Comparison of ENCODE assay signal across 1 cellular context in the genomic region with DNA sequence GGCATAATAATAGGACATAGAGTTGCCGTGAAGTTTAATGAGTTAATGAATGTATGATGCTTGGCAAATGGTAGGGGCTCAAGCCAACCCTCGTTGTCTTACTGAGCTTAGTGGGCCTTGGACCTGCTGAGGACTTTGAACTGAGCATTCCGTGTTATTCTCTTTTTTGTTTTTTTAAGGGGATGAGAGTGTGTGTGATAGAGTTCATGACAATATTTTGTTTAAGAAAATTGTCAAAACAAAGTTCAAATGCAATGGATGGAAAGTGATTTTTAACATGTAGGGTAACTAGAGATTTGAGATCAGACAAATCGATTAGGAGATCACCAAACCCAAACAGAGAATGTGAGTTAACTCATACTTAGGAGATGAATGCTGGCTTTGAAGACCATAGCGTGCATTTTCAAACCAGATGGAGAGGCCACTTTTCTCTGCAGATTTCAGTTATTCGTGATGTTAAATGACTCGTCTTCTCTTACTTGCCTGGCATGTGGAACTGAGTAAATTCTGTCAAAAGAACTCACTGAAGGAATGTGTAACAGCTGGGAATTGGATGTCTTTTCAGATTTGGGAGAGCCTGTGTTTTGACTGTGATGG.
TF ChIP-seq lines count a peak whose summit lies in the region.

No MANE protein-coding gene starts in this region.

TF ChIP-seq in HepG2, 621 proteins besides CTCF, POLR2A, EP300 and RAD21 (continued from another document and continues in another):
- TF ChIP-seq FOXC1 (CRISPR knock-in tag; IDR thresholded peaks at IDR 0.05; ENCODE audit: borderline replicate concordance) (no peak), TBL1XR1 (IDR thresholded peaks at IDR 0.05; ENCODE audit: borderline replicate concordance, low read length, partially characterized antibody) (peak; percentile 38), KDM6A (CRISPR knock-in tag; IDR thresholded peaks at IDR 0.05; ENCODE audit: low read depth) (0 out of 2 replicates have a peak, but pooled peaks have one; percentile 31), GFI1 (CRISPR knock-in tag; IDR thresholded peaks at IDR 0.05; ENCODE audit: borderline replicate concordance) (peak; percentile 67; the same call in 1 of the 2 replicates), HMG20A (CRISPR knock-in tag; IDR thresholded peaks at IDR 0.05; ENCODE audit: borderline replicate concordance) (peak; percentile 17; the same call in 1 of the 2 replicates), NR2F2 (IDR thresholded peaks at IDR 0.05; ENCODE audit: borderline replicate concordance, low read depth) (peak; percentile 85), PHF21A (CRISPR knock-in tag; IDR thresholded peaks at IDR 0.05) (peak; percentile 48; the same call in 1 of the 2 replicates), ZBTB40 (IDR thresholded peaks at IDR 0.05) (no peak), ZBTB40 (CRISPR knock-in tag; IDR thresholded peaks at IDR 0.05) (no peak), RNF2 (conservative IDR thresholded peaks at IDR 0.05; ENCODE audit: low read depth) (no peak), EHMT2 (IDR thresholded peaks at IDR 0.05; ENCODE audit: borderline replicate concordance, low read depth, low read length) (peak; percentile 30; the same call in 1 of the 2 replicates), ZNF746 (CRISPR knock-in tag; IDR thresholded peaks at IDR 0.05) (no peak), ZNF12 (CRISPR knock-in tag; IDR thresholded peaks at IDR 0.05) (peak; percentile 72), KDM1A (CRISPR knock-in tag; IDR thresholded peaks at IDR 0.05) (no peak), ZNF276 (CRISPR knock-in tag; IDR thresholded peaks at IDR 0.05; ENCODE audit: low read depth) (no peak), TBX2 (CRISPR knock-in tag; IDR thresholded peaks at IDR 0.05; ENCODE audit: borderline replicate concordance) (no peak), ZNF724P (CRISPR knock-in tag; IDR thresholded peaks at IDR 0.05; ENCODE audit: borderline replicate concordance) (no peak), TIGD3 (CRISPR knock-in tag; IDR thresholded peaks at IDR 0.05; ENCODE audit: borderline replicate concordance) (no peak), HDAC2 (CRISPR knock-in tag; IDR thresholded peaks at IDR 0.05) (peak; percentile 48; the same call in 1 of the 2 replicates), ZNF672 (CRISPR knock-in tag; IDR thresholded peaks at IDR 0.05) (no peak), LCORL (IDR thresholded peaks at IDR 0.05) (peak; percentile 60; the same call in 1 of the 2 replicates), LCORL (CRISPR knock-in tag; IDR thresholded peaks at IDR 0.05) (no peak), CREM (IDR thresholded peaks at IDR 0.05) (peak; percentile 40; the same call in 1 of the 2 replicates), CREM (CRISPR knock-in tag; IDR thresholded peaks at IDR 0.05) (no peak), HOXA9 (CRISPR knock-in tag; IDR thresholded peaks at IDR 0.05; ENCODE audit: borderline replicate concordance) (no peak), SMARCE1 (IDR thresholded peaks at IDR 0.05; ENCODE audit: borderline replicate concordance) (no peak), MNT (IDR thresholded peaks at IDR 0.05) (no peak), ZNF687 (CRISPR knock-in tag; IDR thresholded peaks at IDR 0.05) (no peak), REXO4 (CRISPR knock-in tag; IDR thresholded peaks at IDR 0.05; ENCODE audit: borderline replicate concordance) (no peak), EZH2 (conservative IDR thresholded peaks at IDR 0.05; ENCODE audit: low read depth, low read length) (no peak), NFKBIZ (CRISPR knock-in tag; IDR thresholded peaks at IDR 0.05) (no peak), ZBTB7B (CRISPR knock-in tag; IDR thresholded peaks at IDR 0.05) (no peak), FOSL1 (CRISPR knock-in tag; IDR thresholded peaks at IDR 0.05; ENCODE audit: borderline replicate concordance) (no peak), NR2F6 (IDR thresholded peaks at IDR 0.05) (peak; percentile 69; the same call in 1 of the 2 replicates), NR2F6 (CRISPR knock-in tag; IDR thresholded peaks at IDR 0.05) (peak; percentile 42; the same call in 1 of the 2 replicates), SMYD3 (CRISPR knock-in tag; IDR thresholded peaks at IDR 0.05) (no peak), BCL6 (CRISPR knock-in tag; IDR thresholded peaks at IDR 0.05) (peak; percentile 77), SOX5 (CRISPR knock-in tag; IDR thresholded peaks at IDR 0.05; ENCODE audit: borderline replicate concordance) (peak; percentile 62), SOX6 (IDR thresholded peaks at IDR 0.05) (no peak), SOX6 (CRISPR knock-in tag; IDR thresholded peaks at IDR 0.05) (peak; percentile 78), MXD1 (CRISPR knock-in tag; IDR thresholded peaks at IDR 0.05) (no peak), SIX1 (CRISPR knock-in tag; IDR thresholded peaks at IDR 0.05; ENCODE audit: borderline replicate concordance) (0 out of 2 replicates have a peak, but pooled peaks have one; percentile 23), ATF5 (CRISPR knock-in tag; IDR thresholded peaks at IDR 0.05; ENCODE audit: low read depth) (no peak), FOXK1 (CRISPR knock-in tag; IDR thresholded peaks at IDR 0.05; ENCODE audit: borderline replicate concordance, low read depth) (peak; percentile 41; the same call in 1 of the 2 replicates)
